8 cellular contexts compared by ENCODE assay signal in genomic region chr4:129362685-129363274, GRCh38.
A peak's percentile ranks its signal among the peaks of the same experiment; 100 is the strongest.
DNase-seq lines count a peak whose midpoint lies in the region; ATAC-seq, FAIRE-seq and TF ChIP-seq lines count a peak whose summit lies in the region.

No MANE protein-coding gene starts in this region.

- intact Hi-C loops in K562 (cut with micrococcal nuclease), result loop anchor here (10.0 kb wide), 1 partner anchor 282 kb away; no protein-coding TSS in a partner anchor

- no peak overlapping the region for H3K9ac ChIP-seq in K562 (ENCODE audit: insufficient read depth in 1 of 2, low read depth in 2 of 2, low read length in 2 of 2)

- H3K4me3 ChIP-seq in HFF-Myc (replicated peaks; ENCODE audit: low read depth, low read length), result no peak overlapping the region
- H3K4me3 ChIP-seq in K562, result no peak overlapping the region
- H3K4me3 ChIP-seq in iPS DF 6.9 (ENCODE audit: low read length), result no peak overlapping the region

- H4K20me1 ChIP-seq in K562 (replicated peaks; ENCODE audit: control insufficient read depth, insufficient read depth, low read length), result no peaks in the 10 kb centered on the region

- peak; percentile 73 for ATAC-seq in K562

- in situ Hi-C loops in SK-MEL-5 (cut with HindIII; ENCODE audit: low pct_unique_long_range_greater_than_20kb, low sequenced_read_pairs), result no loop called here
- in situ Hi-C loops in K562 (cut with MboI), result loop anchor here (25.0 kb wide), 1 partner anchor 1325 kb away; no protein-coding TSS in a partner anchor

- BruUV-seq in K562 (replicated peaks; lab: Mats Ljungman, UMichigan), result no TSS peak

- H3K79me2 ChIP-seq in K562 (ENCODE audit: control insufficient read depth, insufficient read depth, low read length), result no peaks in the 10 kb centered on the region

- POLR2A ChIA-PET in K562 (lab: Yijun Ruan, JAX), result no interaction called here

- CTCF ChIA-PET in K562 (lab: Yijun Ruan, JAX; ENCODE audit: low intra/inter-chr PET ratio), result no interaction called here

- TF ChIP-seq CTCF in HFF-Myc (IDR thresholded peaks at IDR 0.05; ENCODE audit: low read depth, low read length, missing control alignments) (peak; percentile 76), K562 (IDR thresholded peaks at IDR 0.05 in 2 of 3, conservative IDR thresholded peaks at IDR 0.05 in 1 of 3; ENCODE audit: insufficient read depth in 2 of 3, low read depth in 1 of 3, low read length in 3 of 3) (peak; percentile 38 to 84 (median 77); a peak in 5 of 6 replicates)

- H2AFZ ChIP-seq in K562 (ENCODE audit: low read depth, low read length), result no peak overlapping the region

- DNase-seq in activated effector memory CD4-positive, alpha-beta T cell treated with anti-CD3 and anti-CD28 coated beads, Interleukin-2, amount 50 U/mL, for 16 hours, result peak; percentile 64
- no peak for DNase-seq in activated effector memory CD4-positive, alpha-beta T cell treated with Interleukin-2 at 50 U/mL for 16 hours
- peak; percentile 32 for DNase-seq in HFF-Myc (ENCODE audit: extremely low read depth, low read depth)
- DNase-seq in MV-4-11 (lab: John Stamatoyannopoulos, UW), result peak; percentile 48
- peak; percentile 68 for DNase-seq in SK-MEL-5 (ENCODE audit: low read depth, low spot score)
- peak; percentile 50 to 73 (median 54) for DNase-seq in K562 (ENCODE audit: extremely low read depth in 1 of 4, low spot score in 3 of 4)
- peak; percentile 50 for DNase-seq in iPS DF 6.9 (ENCODE audit: low read depth, low spot score)
- DNase-seq in stimulated activated CD4-positive, alpha-beta T cell treated with anti-CD3 and anti-CD28 coated beads, Interleukin-1b, Interleukin-23, amount 100 ng/mL, for 24 hours (ENCODE audit: low read depth in 4 of 4, low spot score in 1 of 4), result peak; percentile 4 to 25 (median 15)

- no peak for TF ChIP-seq POLR2A in K562 (conservative IDR thresholded peaks at IDR 0.05)

- no peak overlapping the region for H3K4me2 ChIP-seq in K562 (ENCODE audit: insufficient read depth, low read length)

- H3K9me1 ChIP-seq in K562 (ENCODE audit: control insufficient read depth, insufficient read depth, low read length), result no peaks in the 10 kb centered on the region

- no peaks in the 10 kb centered on the region for H3K9me3 ChIP-seq in K562 (replicated peaks; ENCODE audit: control insufficient read depth, insufficient read depth, low read depth, low read length)
- no peaks in the 10 kb centered on the region for H3K9me3 ChIP-seq in iPS DF 6.9 (ENCODE audit: control insufficient read depth, insufficient read depth, low read length)

- H3K4me1 ChIP-seq in K562 (replicated peaks in 1 of 2; ENCODE audit: control insufficient read depth in 2 of 2, insufficient read depth in 2 of 2, low read length in 2 of 2) (no peaks in the 10 kb centered on the region), iPS DF 6.9 (ENCODE audit: control insufficient read depth, insufficient read depth, low read length) (no peaks in the 10 kb centered on the region)

- no peaks in the 10 kb centered on the region for H3K36me3 ChIP-seq in K562 (ENCODE audit: control insufficient read depth, insufficient read depth, low read length)
- no peaks in the 10 kb centered on the region for H3K36me3 ChIP-seq in iPS DF 6.9 (ENCODE audit: control insufficient read depth, insufficient read depth, low read length)

- TF ChIP-seq EP300 in K562 (IDR thresholded peaks at IDR 0.05; ENCODE audit: low read length), result no peak

- H3K27me3 ChIP-seq in K562 (ENCODE audit: control insufficient read depth in 2 of 2, insufficient read depth in 2 of 2, low read length in 2 of 2) (no peaks in the 10 kb centered on the region), iPS DF 6.9 (ENCODE audit: control insufficient read depth, insufficient read depth, low read length) (no peaks in the 10 kb centered on the region)

- H3K27ac ChIP-seq in K562 (ENCODE audit: extremely low read depth, low read depth, low read length), result no peak overlapping the region
- H3K27ac ChIP-seq in iPS DF 6.9 (ENCODE audit: low read length), result no peak overlapping the region

- WGBS in K562 (ENCODE audit: insufficient coverage, low coverage, missing lambda C conversion rate), result 0% methylated on average over 5 of the region's 5 CpGs
- WGBS in iPS DF 6.9 (ENCODE audit: insufficient coverage, insufficient read length), result no CpG with 5 or more reads among the region's 5 CpGs

- peak; percentile 60 to 75 for TF ChIP-seq RAD21 in K562 (CRISPR knock-in tag; conservative IDR thresholded peaks at IDR 0.05 in 1 of 2, IDR thresholded peaks at IDR 0.05 in 1 of 2)

- FAIRE-seq in K562 (lab: Jason Lieb, UNC), result peak; percentile 91

TF ChIP-seq in K562, 482 proteins besides CTCF, POLR2A, EP300 and RAD21 (continues in another document):
- TF ChIP-seq, protein P1, sequence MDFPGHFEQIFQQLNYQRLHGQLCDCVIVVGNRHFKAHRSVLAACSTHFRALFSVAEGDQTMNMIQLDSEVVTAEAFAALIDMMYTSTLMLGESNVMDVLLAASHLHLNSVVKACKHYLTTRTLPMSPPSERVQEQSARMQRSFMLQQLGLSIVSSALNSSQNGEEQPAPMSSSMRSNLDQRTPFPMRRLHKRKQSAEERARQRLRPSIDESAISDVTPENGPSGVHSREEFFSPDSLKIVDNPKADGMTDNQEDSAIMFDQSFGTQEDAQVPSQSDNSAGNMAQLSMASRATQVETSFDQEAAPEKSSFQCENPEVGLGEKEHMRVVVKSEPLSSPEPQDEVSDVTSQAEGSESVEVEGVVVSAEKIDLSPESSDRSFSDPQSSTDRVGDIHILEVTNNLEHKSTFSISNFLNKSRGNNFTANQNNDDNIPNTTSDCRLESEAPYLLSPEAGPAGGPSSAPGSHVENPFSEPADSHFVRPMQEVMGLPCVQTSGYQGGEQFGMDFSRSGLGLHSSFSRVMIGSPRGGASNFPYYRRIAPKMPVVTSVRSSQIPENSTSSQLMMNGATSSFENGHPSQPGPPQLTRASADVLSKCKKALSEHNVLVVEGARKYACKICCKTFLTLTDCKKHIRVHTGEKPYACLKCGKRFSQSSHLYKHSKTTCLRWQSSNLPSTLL (IDR thresholded peaks at IDR 0.05), result no peak
- TF ChIP-seq ZBTB40 (IDR thresholded peaks at IDR 0.05) (no peak), ZBTB40 (CRISPR knock-in tag; IDR thresholded peaks at IDR 0.05) (no peak), POLR3G (IDR thresholded peaks at IDR 0.05; ENCODE audit: extremely low read depth, insufficient read length, insufficient replicate concordance) (no peak), SUPT5H (IDR thresholded peaks at IDR 0.05) (no peak), TSC22D4 (tag; IDR thresholded peaks at IDR 0.05) (no peak), BCOR (IDR thresholded peaks at IDR 0.05) (no peak)
